8 cellular contexts compared by ENCODE assay signal in the genomic region with DNA sequence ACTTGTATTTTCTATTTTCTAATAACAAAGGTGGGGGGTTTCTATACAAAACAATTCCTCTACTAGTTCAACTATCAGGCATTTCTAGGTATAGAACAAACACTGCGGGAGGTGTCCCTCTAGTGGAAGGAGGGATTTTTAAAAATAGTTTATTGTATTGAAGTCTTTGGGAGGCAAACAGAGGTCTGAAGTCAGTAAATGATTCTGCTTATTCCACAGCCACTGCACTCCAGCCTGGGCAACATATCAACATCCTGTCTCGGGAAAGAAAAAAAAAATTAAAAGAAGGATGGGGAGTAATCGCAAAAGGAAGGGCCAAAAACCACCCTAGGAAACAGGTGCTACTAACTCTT. TPM values are rescaled to one million over a fixed set of nuclear protein-coding genes. Genes with fewer than 3 reads are reported as not detected.
DNase-seq lines count a peak whose midpoint lies in the region; ATAC-seq and TF ChIP-seq lines count a peak whose summit lies in the region.

No MANE protein-coding gene starts in this region.

- peak; percentile 72 for DNase-seq in NCI-H2107 treated with DMSO at 0.1 percent for 48 hours (lab: John Stamatoyannopoulos, UW; ENCODE audit: unreplicated experiment)
- DNase-seq in NCI-H2107 (lab: John Stamatoyannopoulos, UW): no peak
- peak; percentile 27 for DNase-seq in NCI-H2029 (lab: John Stamatoyannopoulos, UW)
- peak; percentile 3 for DNase-seq in activated CD4-positive, alpha-beta T cell treated with anti-CD3 and anti-CD28 coated beads, Interleukin-2, amount 50 U/mL, for 1 hour
- DNase-seq in foreskin fibroblast: peak; percentile 46 to 70
- no peak for DNase-seq in osteocyte (ENCODE audit: extremely low spot score, unreplicated experiment)
- no peak for DNase-seq in COR-L47 (lab: John Stamatoyannopoulos, UW)

- TF ChIP-seq CTCF in foreskin fibroblast (IDR thresholded peaks at IDR 0.05; ENCODE audit: low read depth, low read length) (no peak), osteocyte (IDR thresholded peaks at IDR 0.05) (no peak)

- peak overlapping the region; percentile 33 for H3K27ac Mint-ChIP-seq in osteocyte (ENCODE audit: unreplicated experiment)

- no peaks in the 10 kb centered on the region for H3K9me3 Mint-ChIP-seq in osteocyte (ENCODE audit: unreplicated experiment)

- H3K4me3 ChIP-seq in foreskin fibroblast (ENCODE audit: low read depth in 1 of 2, low read length in 2 of 2): peak overlapping the region; percentile 14 to 45

- H3K36me3 Mint-ChIP-seq in osteocyte (ENCODE audit: unreplicated experiment): peaks cover 5% of the 10 kb centered on the region

- H3K4me3 Mint-ChIP-seq in osteocyte (ENCODE audit: unreplicated experiment): peak overlapping the region; percentile 99

- ATAC-seq in HG02678 (IDR thresholded peaks at IDR 0.05; ENCODE audit: unreplicated experiment): no peak

- peaks cover 20% of the 10 kb centered on the region for H3K27me3 Mint-ChIP-seq in osteocyte (ENCODE audit: unreplicated experiment)

- peaks cover 24% of the 10 kb centered on the region for H3K4me1 Mint-ChIP-seq in osteocyte (ENCODE audit: unreplicated experiment)

RNA-seq across cellular contexts. Expression of gene ERCC4, which starts 0.6 kb away (rescaled TPM):
- total RNA-seq in osteocyte: 16.0 and 19.7 TPM in 2 replicates

Comparison
In these comparisons a context has a peak if more than half of its experiments do, and no peak if none do; other contexts are left out.
1. DNase-seq: peak in NCI-H2107 treated with DMSO at 0.1 percent for 48 hours (single experiment), NCI-H2029 (single experiment), activated CD4-positive, alpha-beta T cell treated with anti-CD3 and anti-CD28 coated beads, Interleukin-2, amount 50 U/mL, for 1 hour (single experiment) and foreskin fibroblast (2 of 2); none in NCI-H2107 (single experiment), osteocyte (single experiment) and COR-L47 (single experiment).